11 cellular contexts compared by ENCODE assay signal in genomic region chr15:36601497-36601932, GRCh38. TPM values are rescaled to one million over a fixed set of nuclear protein-coding genes. Genes with fewer than 3 reads are reported as not detected.
DNase-seq lines count a peak whose midpoint lies in the region; ATAC-seq, FAIRE-seq and TF ChIP-seq lines count a peak whose summit lies in the region.
"Had no signal": no experiment of that assay in that cellular context is flagged by ENCODE, and none has a peak within 500 bp of the region (broad histone marks: within the 10 kb centered on the region; RNA-seq: fewer than 3 reads in every experiment).

No MANE protein-coding gene starts in this region.

- WGBS in heart right ventricle, 2 donors = 26 to 46% methylated on average over 4 of the region's 4 CpGs

- H3K4me1 ChIP-seq in heart right ventricle (peaks cover 0 to 61% (median 24%) of the 10 kb centered on the region in 9 donors), tibial artery (peaks cover 0 to 28% (median 3%) of the 10 kb centered on the region in 4 donors), Caco-2 (0 out of 2 replicates have a peak, but pooled peaks cover 5% of the 10 kb centered on the region)
- H3K4me1 ChIP-seq in CD8-positive, alpha-beta T cell (ENCODE audit: insufficient read depth, low read length) = no peaks in the 10 kb centered on the region

- H3K9me3 Mint-ChIP-seq in activated CD4-positive, alpha-beta memory T cell treated with anti-CD3 and anti-CD28 coated beads for 36 hours = no peaks in the 10 kb centered on the region
- no peaks in the 10 kb centered on the region for H3K9me3 Mint-ChIP-seq in Caco-2 (ENCODE audit: unreplicated experiment)
- no peaks in the 10 kb centered on the region for H3K9me3 Mint-ChIP-seq in CD8-positive, alpha-beta T cell
- H3K9me3 Mint-ChIP-seq: activated T-helper 17 cell treated with anti-CD3 and anti-CD28 coated beads, Interleukin-2, amount 50 U/mL, for 72 hours; IgD-negative memory B cell had no signal

- H3K4me3 Mint-ChIP-seq in activated CD4-positive, alpha-beta memory T cell treated with anti-CD3 and anti-CD28 coated beads for 36 hours = no peak overlapping the region
- no peak overlapping the region for H3K4me3 Mint-ChIP-seq in Caco-2 (ENCODE audit: unreplicated experiment)
- H3K4me3 Mint-ChIP-seq in CD8-positive, alpha-beta T cell = no peak overlapping the region
- H3K4me3 Mint-ChIP-seq: activated T-helper 17 cell treated with anti-CD3 and anti-CD28 coated beads, Interleukin-2, amount 50 U/mL, for 72 hours; IgD-negative memory B cell had no signal

- peak overlapping the region; percentile 59 to 94 (median 88) for H3K27ac ChIP-seq in heart right ventricle
- peak overlapping the region; percentile 75 to 84 for H3K27ac ChIP-seq in tibial artery
- H3K27ac ChIP-seq in CD8-positive, alpha-beta T cell (ENCODE audit: low read depth, low read length) = no peak overlapping the region

- H3K27me3 Mint-ChIP-seq in activated CD4-positive, alpha-beta memory T cell treated with anti-CD3 and anti-CD28 coated beads for 36 hours = no peaks in the 10 kb centered on the region
- H3K27me3 Mint-ChIP-seq in Caco-2 (ENCODE audit: insufficient read depth, unreplicated experiment) = no peaks in the 10 kb centered on the region
- H3K27me3 Mint-ChIP-seq in CD8-positive, alpha-beta T cell (ENCODE audit: low read depth) = no peaks in the 10 kb centered on the region
- H3K27me3 Mint-ChIP-seq: activated T-helper 17 cell treated with anti-CD3 and anti-CD28 coated beads, Interleukin-2, amount 50 U/mL, for 72 hours; IgD-negative memory B cell had no signal

- CTCF ChIA-PET in activated CD4-positive, alpha-beta memory T cell treated with anti-CD3 and anti-CD28 coated beads for 36 hours (lab: Charles Lee) = no interaction called here
- CTCF ChIA-PET in HEK293T (lab: Yijun Ruan, JAX) (no interaction called here), Caco-2 (lab: Charles Lee) (interaction anchor here (0.6 kb wide), 1 partner anchor 28 kb away, joined by 3 read pairs; no protein-coding TSS in a partner anchor)
- CTCF ChIA-PET in CD8-positive, alpha-beta T cell (lab: Charles Lee) = no interaction called here

- intact Hi-C loops in heart right ventricle (cut with DNase I) (loop anchor here in 2 of 10 donors (1.0 to 10.0 kb wide), 3 partner anchors 17 to 503 kb away; partner anchors contain the start of gene MEIS2 (in 1 of the 2)), tibial artery (cut with DNase I; ENCODE audit: low total_unique reads) (no loop called here), Caco-2 (cut with micrococcal nuclease; ENCODE audit: unreplicated experiment) (no loop called here)
- intact Hi-C loops in activated CD4-positive, alpha-beta memory T cell treated with anti-CD3 and anti-CD28 coated beads for 36 hours (cut with micrococcal nuclease) = no loop called here
- intact Hi-C loops in CD8-positive, alpha-beta T cell (cut with DNase I, micrococcal nuclease) = no loop called here

- peak; percentile 61 for DNase-seq in RCC 7860 (ENCODE audit: low spot score)
- peak in 1 of 2 donors; percentile 77 for DNase-seq in heart right ventricle
- DNase-seq in tibial artery = peak; percentile 83 to 86
- no peak for DNase-seq in activated CD4-positive, alpha-beta memory T cell treated with anti-CD3 and anti-CD28 coated beads for 36 hours
- DNase-seq in HEK293T (ENCODE audit: extremely low spot score) = no peak
- no peak for DNase-seq in Caco-2
- no peak for DNase-seq in CD8-positive, alpha-beta T cell
- DNase-seq: SHP77 had no signal

- no peak for TF ChIP-seq CTCF in heart right ventricle (IDR thresholded peaks at IDR 0.05)
- no peak for TF ChIP-seq CTCF in tibial artery (IDR thresholded peaks at IDR 0.05)
- no peak for TF ChIP-seq CTCF in Caco-2 (IDR thresholded peaks at IDR 0.05; ENCODE audit: insufficient read depth in 1 of 2, low read depth in 1 of 2, low read length in 1 of 2, severe bottlenecking in 1 of 2, unreplicated experiment in 1 of 2)
- no peak for TF ChIP-seq CTCF in CD8-positive, alpha-beta T cell (IDR thresholded peaks at IDR 0.05)

- H3K4me3 ChIP-seq in heart right ventricle (peak overlapping the region in 3 of 10 donors; percentile 6 to 11 (median 10)), tibial artery (peak overlapping the region; percentile 10 to 32), Caco-2 (ENCODE audit: low read depth, low read length) (no peak overlapping the region)
- no peak overlapping the region for H3K4me3 ChIP-seq in CD8-positive, alpha-beta T cell (ENCODE audit: low read depth, low read length)

- no peaks in the 10 kb centered on the region for H3K36me3 ChIP-seq in heart right ventricle
- H3K36me3 ChIP-seq in tibial artery = no peaks in the 10 kb centered on the region
- H3K36me3 ChIP-seq in Caco-2 (ENCODE audit: control insufficient read depth, insufficient read depth, low read length) = no peaks in the 10 kb centered on the region
- no peaks in the 10 kb centered on the region for H3K36me3 ChIP-seq in CD8-positive, alpha-beta T cell (ENCODE audit: insufficient read depth, low read length)

- FAIRE-seq in RCC 7860 (lab: Jason Lieb, UNC) = no peak

- ATAC-seq in GM21423 (IDR thresholded peaks at IDR 0.05; ENCODE audit: unreplicated experiment) = peak; percentile 72
- peak; percentile 87 to 92 (median 90) for ATAC-seq in heart right ventricle
- ATAC-seq in CD8-positive, alpha-beta T cell = no peak
- ATAC-seq: activated T-helper 17 cell treated with anti-CD3 and anti-CD28 coated beads, Interleukin-2, amount 50 U/mL, for 72 hours had no signal

- POLR2A ChIA-PET in activated CD4-positive, alpha-beta memory T cell treated with anti-CD3 and anti-CD28 coated beads for 36 hours (lab: Charles Lee) = no interaction called here
- POLR2A ChIA-PET in HEK293T (lab: Yijun Ruan, JAX) (interaction anchor here (1.0 kb wide), 1 partner anchor 11 kb away, joined by 3 read pairs; no protein-coding TSS in a partner anchor), Caco-2 (lab: Charles Lee) (no interaction called here)
- POLR2A ChIA-PET in CD8-positive, alpha-beta T cell (lab: Charles Lee) = no interaction called here

- H3K27me3 ChIP-seq in heart right ventricle (no peaks in the 10 kb centered on the region), tibial artery (no peaks in the 10 kb centered on the region), Caco-2 (replicated peaks; ENCODE audit: control insufficient read depth, insufficient read depth, low read length) (no peaks in the 10 kb centered on the region)
- H3K27me3 ChIP-seq in CD8-positive, alpha-beta T cell (ENCODE audit: insufficient read depth, low read length) = no peaks in the 10 kb centered on the region

- BruUV-seq in Caco-2 (replicated peaks; lab: Mats Ljungman, UMichigan) = no TSS peak

- H3K27ac Mint-ChIP-seq in activated CD4-positive, alpha-beta memory T cell treated with anti-CD3 and anti-CD28 coated beads for 36 hours = no peak overlapping the region
- no peak overlapping the region for H3K27ac Mint-ChIP-seq in Caco-2 (ENCODE audit: unreplicated experiment)
- no peak overlapping the region for H3K27ac Mint-ChIP-seq in CD8-positive, alpha-beta T cell
- H3K27ac Mint-ChIP-seq: activated T-helper 17 cell treated with anti-CD3 and anti-CD28 coated beads, Interleukin-2, amount 50 U/mL, for 72 hours had no signal

- H3K9me3 ChIP-seq in heart right ventricle (no peaks in the 10 kb centered on the region), tibial artery (no peaks in the 10 kb centered on the region), Caco-2 (no peaks in the 10 kb centered on the region)
- no peaks in the 10 kb centered on the region for H3K9me3 ChIP-seq in CD8-positive, alpha-beta T cell (ENCODE audit: low read length)

- H3K36me3 Mint-ChIP-seq in activated CD4-positive, alpha-beta memory T cell treated with anti-CD3 and anti-CD28 coated beads for 36 hours = no peaks in the 10 kb centered on the region
- no peaks in the 10 kb centered on the region for H3K36me3 Mint-ChIP-seq in Caco-2 (ENCODE audit: insufficient read depth, unreplicated experiment)
- no peaks in the 10 kb centered on the region for H3K36me3 Mint-ChIP-seq in CD8-positive, alpha-beta T cell

- peaks cover 3% of the 10 kb centered on the region for H3K4me1 Mint-ChIP-seq in activated CD4-positive, alpha-beta memory T cell treated with anti-CD3 and anti-CD28 coated beads for 36 hours (ENCODE audit: low read depth)
- no peaks in the 10 kb centered on the region for H3K4me1 Mint-ChIP-seq in Caco-2 (ENCODE audit: low read depth, unreplicated experiment)
- H3K4me1 Mint-ChIP-seq in CD8-positive, alpha-beta T cell (ENCODE audit: low read depth) = peaks cover 8% of the 10 kb centered on the region

TF ChIP-seq in HEK293T, 16 proteins besides CTCF, POLR2A, EP300 and RAD21:
- no peak for TF ChIP-seq FOXK2 (IDR thresholded peaks at IDR 0.05)
- no peak for TF ChIP-seq HDGF (IDR thresholded peaks at IDR 0.05; ENCODE audit: borderline replicate concordance)
- no peak for TF ChIP-seq SUZ12 (IDR thresholded peaks at IDR 0.05)
- no peak for TF ChIP-seq LEF1 (IDR thresholded peaks at IDR 0.05; ENCODE audit: borderline replicate concordance)
- no peak for TF ChIP-seq SP1 (IDR thresholded peaks at IDR 0.05)
- no peak for TF ChIP-seq CTBP1 (IDR thresholded peaks at IDR 0.05; ENCODE audit: borderline replicate concordance)
- TF ChIP-seq L3MBTL2 (conservative IDR thresholded peaks at IDR 0.05) = no peak
- no peak for TF ChIP-seq ZNF384 (IDR thresholded peaks at IDR 0.05)
- TF ChIP-seq BHLHE40 (IDR thresholded peaks at IDR 0.05; ENCODE audit: borderline replicate concordance) = no peak
- no peak for TF ChIP-seq FOXM1 (IDR thresholded peaks at IDR 0.05; ENCODE audit: borderline replicate concordance)
- no peak for TF ChIP-seq NFRKB (IDR thresholded peaks at IDR 0.05)
- no peak for TF ChIP-seq FOXA1 (IDR thresholded peaks at IDR 0.05)
- no peak for TF ChIP-seq TARDBP (IDR thresholded peaks at IDR 0.05)
- TF ChIP-seq ARNT (IDR thresholded peaks at IDR 0.05) = no peak
- TF ChIP-seq ELF4 (IDR thresholded peaks at IDR 0.05) = no peak
- no peak for TF ChIP-seq PKNOX1 (IDR thresholded peaks at IDR 0.05)

RNA-seq across cellular contexts. Expression of gene CDIN1, which starts 22.1 kb away (rescaled TPM):
- total RNA-seq in heart right ventricle (100 to 1,000 TPM; 143 to 344 (median 222) TPM), Caco-2 (2022) (18.6 and 23.2 TPM in 2 replicates)
- 100 to 1,000 TPM in 1 of 2 donors, 10 to 100 TPM in 1; 76.4 to 212 TPM for polyA plus RNA-seq in heart right ventricle
- total RNA-seq in activated CD4-positive, alpha-beta memory T cell treated with anti-CD3 and anti-CD28 coated beads for 36 hours = 10 to 100 TPM in 1 of 2 experiments, 1 to 10 TPM in 1; 7.5 to 12.9 TPM
- total RNA-seq in CD8-positive, alpha-beta T cell = 1 to 10 TPM; 2.8 to 5.3 TPM

Comparison
In these comparisons a context has a peak if more than half of its experiments do, and no peak if none do; other contexts are left out.
1. DNase-seq: peak in RCC 7860 (single experiment) and tibial artery (2 of 2); none in activated CD4-positive, alpha-beta memory T cell treated with anti-CD3 and anti-CD28 coated beads for 36 hours (single experiment), HEK293T (single experiment), Caco-2 (0 of 2) and CD8-positive, alpha-beta T cell (0 of 7).
2. H3K4me3 ChIP-seq: peak in tibial artery (2 of 2); none in Caco-2 (single experiment) and CD8-positive, alpha-beta T cell (single experiment).